8 cellular contexts compared by ENCODE assay signal in the genomic region with DNA sequence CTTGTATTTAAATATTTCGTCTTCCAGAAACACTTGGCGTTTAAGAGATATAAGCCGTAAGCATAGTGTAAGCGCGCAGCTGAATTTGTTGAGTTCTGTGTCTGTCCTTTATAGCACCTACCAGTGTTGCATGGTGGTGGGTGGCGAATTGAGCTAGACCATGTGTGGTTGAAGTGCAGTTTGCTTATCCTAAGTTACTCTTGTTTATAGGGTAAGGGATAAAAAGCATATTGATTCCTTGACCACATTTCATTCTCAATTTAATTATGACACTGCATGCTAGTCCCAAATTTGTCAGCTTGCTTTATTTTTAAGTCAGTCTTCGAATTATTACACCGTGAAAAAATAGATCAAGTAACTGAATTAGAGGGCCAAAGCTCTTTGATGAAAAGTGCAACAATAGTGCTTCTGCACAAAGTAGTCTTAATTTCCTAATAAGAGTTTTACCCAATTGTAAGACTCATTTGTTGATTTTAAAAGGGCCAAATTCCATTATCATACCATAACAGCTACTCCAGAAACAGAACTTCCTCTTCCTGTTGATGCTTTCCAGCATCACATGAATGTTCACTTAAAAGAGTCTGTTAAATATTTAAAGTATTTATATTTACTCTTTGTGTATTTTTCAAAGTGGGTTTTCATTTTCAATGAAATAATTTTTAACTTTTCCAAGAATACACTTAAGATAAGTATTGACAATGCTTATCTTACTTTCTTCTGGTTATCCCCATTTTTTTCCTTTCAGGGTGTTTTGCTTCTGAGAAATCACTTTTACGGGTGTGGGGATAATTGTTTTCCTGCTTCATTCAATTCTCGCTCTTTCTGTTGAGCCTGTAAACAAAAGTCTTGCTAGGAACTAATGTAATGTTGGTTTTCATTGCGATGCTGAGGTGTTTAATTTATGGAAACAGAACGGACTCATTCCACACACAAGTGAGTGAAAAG. TPM values are rescaled to one million over a fixed set of nuclear protein-coding genes. Genes with fewer than 3 reads are reported as not detected.
DNase-seq lines count a peak whose midpoint lies in the region; ATAC-seq and TF ChIP-seq lines count a peak whose summit lies in the region.

No MANE protein-coding gene starts in this region.

- H3K27me3 Mint-ChIP-seq in naive thymus-derived CD4-positive, alpha-beta T cell = peaks cover 51 to 69% (median 66%) of the 10 kb centered on the region in 5 donors

- no peak overlapping the region for H3K4me3 ChIP-seq in naive thymus-derived CD4-positive, alpha-beta T cell (ENCODE audit: low read length)

- no peak for TF ChIP-seq CTCF in GM20000 (IDR thresholded peaks at IDR 0.05; ENCODE audit: extremely low read depth, missing control alignments)

- DNase-seq in ELR (ENCODE audit: low read depth) (peak; percentile 43), NCI-H82 (lab: John Stamatoyannopoulos, UW) (peak; percentile 50), NCI-H2196 treated with DMSO at 0.1 percent for 48 hours (lab: John Stamatoyannopoulos, UW; ENCODE audit: unreplicated experiment) (no peak), A172 (ENCODE audit: low spot score) (no peak), GM20000 (ENCODE audit: low spot score) (no peak)
- DNase-seq in naive thymus-derived CD4-positive, alpha-beta T cell = no peak
- DNase-seq in activated effector memory CD4-positive, alpha-beta T cell treated with anti-CD3 and anti-CD28 coated beads, Interleukin-2, amount 50 U/mL, for 16 hours = no peak

- peak overlapping the region; percentile 78 for H3K27ac ChIP-seq in cingulate gyrus (ENCODE audit: low read depth, low read length)
- H3K27ac ChIP-seq in naive thymus-derived CD4-positive, alpha-beta T cell (ENCODE audit: low read depth, low read length) = no peak overlapping the region

- H3K9me3 Mint-ChIP-seq in naive thymus-derived CD4-positive, alpha-beta T cell = peaks cover 0 to 18% (median 5%) of the 10 kb centered on the region in 11 donors

- peaks cover 27 to 40% (median 31%) of the 10 kb centered on the region in 7 donors for H3K4me1 Mint-ChIP-seq in naive thymus-derived CD4-positive, alpha-beta T cell

- ATAC-seq in naive thymus-derived CD4-positive, alpha-beta T cell = no peak

- H3K9me3 ChIP-seq in naive thymus-derived CD4-positive, alpha-beta T cell (ENCODE audit: control insufficient read depth in 2 of 3, low read length in 3 of 3) = no peaks in the 10 kb centered on the region

- peaks cover 0 to 10% (median 5%) of the 10 kb centered on the region in 5 donors for H3K36me3 Mint-ChIP-seq in naive thymus-derived CD4-positive, alpha-beta T cell

- peak overlapping the region in 2 of 9 donors; percentile 2 to 19 for H3K27ac Mint-ChIP-seq in naive thymus-derived CD4-positive, alpha-beta T cell

- no peaks in the 10 kb centered on the region for H3K36me3 ChIP-seq in naive thymus-derived CD4-positive, alpha-beta T cell (ENCODE audit: control insufficient read depth in 2 of 3, insufficient read depth in 3 of 3, low read length in 3 of 3)

- intact Hi-C loops in naive thymus-derived CD4-positive, alpha-beta T cell (cut with micrococcal nuclease) = loop anchor here (5.0 to 10.0 kb wide), 5 partner anchors 74 to 613 kb away; partner anchors contain the start of genes GRIK4 (in 1 of the 2), NECTIN1 (in 1 of the 2) and OAF (in 1 of the 2)

- POLR2A ChIA-PET in naive thymus-derived CD4-positive, alpha-beta T cell (lab: Charles Lee) = no interaction called here

- peak overlapping the region; percentile 70 to 95 (median 85) for H3K4me3 Mint-ChIP-seq in naive thymus-derived CD4-positive, alpha-beta T cell

- peaks cover 13 to 23% of the 10 kb centered on the region in 2 donors for H3K4me1 ChIP-seq in naive thymus-derived CD4-positive, alpha-beta T cell (ENCODE audit: control insufficient read depth in 2 of 2, insufficient read depth in 2 of 2, low read length in 2 of 2)

- H3K27me3 ChIP-seq in naive thymus-derived CD4-positive, alpha-beta T cell (ENCODE audit: control insufficient read depth in 2 of 2, insufficient read depth in 2 of 2, low read length in 2 of 2) = peaks cover 0 to 43% of the 10 kb centered on the region in 2 donors

- CTCF ChIA-PET in naive thymus-derived CD4-positive, alpha-beta T cell (lab: Charles Lee) = no interaction called here

RNA-seq across cellular contexts. Expression of gene ARHGEF12, which starts 2.0 kb away (rescaled TPM):
- 10 to 100 TPM in 2 of 5 experiments, 1 to 10 TPM in 3; 1.9 to 13.1 (median 3.5) TPM for total RNA-seq in naive thymus-derived CD4-positive, alpha-beta T cell
- polyA plus RNA-seq in naive thymus-derived CD4-positive, alpha-beta T cell = under 1 TPM; 0.38 to 0.49 TPM
- 18.9 and 29.4 TPM in 2 replicates for total RNA-seq in A172 (2014; rRNA removed; shearing (Covaris generic))

RNA-seq across cellular contexts. Expression of gene TLCD5, which starts 13.1 kb away (rescaled TPM):
- total RNA-seq in naive thymus-derived CD4-positive, alpha-beta T cell = under 1 TPM in 3 of 5 experiments, not detected in 2; 0.11 to 0.48 (median 0.17) TPM
- polyA plus RNA-seq in naive thymus-derived CD4-positive, alpha-beta T cell = not detected
- total RNA-seq in A172 (2014; rRNA removed; shearing (Covaris generic)) = 7.1 and 7.3 TPM in 2 replicates

Comparison
In these comparisons a context has a peak if more than half of its experiments do, and no peak if none do; other contexts are left out.
1. DNase-seq: peak in ELR (single experiment) and NCI-H82 (single experiment); none in naive thymus-derived CD4-positive, alpha-beta T cell (0 of 9), NCI-H2196 treated with DMSO at 0.1 percent for 48 hours (single experiment), A172 (single experiment), GM20000 (single experiment) and activated effector memory CD4-positive, alpha-beta T cell treated with anti-CD3 and anti-CD28 coated beads, Interleukin-2, amount 50 U/mL, for 16 hours (single experiment).